ENCODE assay signal across 8 cellular contexts in the genomic region with DNA sequence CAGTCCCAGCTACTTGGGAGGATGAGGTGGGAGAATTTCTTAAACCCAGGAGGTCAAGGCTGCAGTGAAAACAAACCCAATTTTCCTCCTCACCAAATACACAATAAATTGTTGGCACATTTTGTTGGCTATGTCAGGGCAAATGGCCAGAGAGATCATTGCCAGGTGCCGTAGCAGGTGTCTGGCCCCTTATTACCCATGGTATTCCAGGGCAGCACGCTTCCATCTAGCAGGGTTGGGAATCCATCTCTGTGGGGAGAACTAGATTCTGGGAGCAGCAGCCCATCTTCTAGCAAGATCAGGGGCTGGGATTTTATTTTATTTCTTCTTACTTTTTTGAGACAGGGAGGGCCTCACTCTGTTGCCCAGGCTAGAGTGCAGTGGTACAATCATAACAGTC.
A peak's percentile ranks its signal among the peaks of the same experiment; 100 is the strongest.
DNase-seq lines count a peak whose midpoint lies in the region; TF ChIP-seq lines count a peak whose summit lies in the region.
"Not testable (repeated sequence)": the region's sequence is repeated elsewhere in the genome, so short reads cannot be mapped to it uniquely, and the experiment has no call there.

No MANE protein-coding gene starts in this region.

- not testable (repeated sequence) for H2BK5ac ChIP-seq in mesenchymal stem cell (ENCODE audit: low read depth, low read length, poor library complexity, severe bottlenecking)

- not testable (repeated sequence) for H3K27me3 Mint-ChIP-seq in osteocyte (ENCODE audit: unreplicated experiment)

- H3K27me3 ChIP-seq in HUES48 (ENCODE audit: control insufficient read depth, insufficient read depth, low read length); mesenchymal stem cell (ENCODE audit: control insufficient read depth in 1 of 2, insufficient read depth in 1 of 2, low read length in 2 of 2); skeletal muscle satellite cell (ENCODE audit: control insufficient read depth, insufficient read depth, low read length); transverse colon: not testable (repeated sequence)

- not testable (repeated sequence) for TF ChIP-seq POLR2A in transverse colon (IDR thresholded peaks at IDR 0.05)

- not testable (repeated sequence) for H3K4me3 Mint-ChIP-seq in osteocyte (ENCODE audit: unreplicated experiment)

- not testable (repeated sequence) for H2AK5ac ChIP-seq in mesenchymal stem cell (ENCODE audit: low read length, severe bottlenecking)

- peaks cover 54% of the 10 kb centered on the region for H3K4me1 Mint-ChIP-seq in osteocyte (ENCODE audit: unreplicated experiment)

- TF ChIP-seq CTCF in C4-2B (conservative IDR thresholded peaks at IDR 0.05); VCaP (conservative IDR thresholded peaks at IDR 0.05); osteocyte (IDR thresholded peaks at IDR 0.05); transverse colon (IDR thresholded peaks at IDR 0.05): not testable (repeated sequence)

- peaks cover 19% of the 10 kb centered on the region for H3K4me1 ChIP-seq in HUES48 (ENCODE audit: control insufficient read depth, insufficient read depth, low read length)
- not testable (repeated sequence) for H3K4me1 ChIP-seq in mesenchymal stem cell (ENCODE audit: control insufficient read depth, insufficient read depth, low read depth, low read length)
- peaks cover 74% of the 10 kb centered on the region for H3K4me1 ChIP-seq in skeletal muscle satellite cell (ENCODE audit: control insufficient read depth, insufficient read depth, low read length)
- H3K4me1 ChIP-seq in transverse colon, result peaks cover 4 to 27% (median 11%) of the 10 kb centered on the region in 4 donors

- H3K27ac Mint-ChIP-seq in osteocyte (ENCODE audit: unreplicated experiment), result peak overlapping the region; percentile 87

- not testable (repeated sequence) for H2BK15ac ChIP-seq in mesenchymal stem cell (ENCODE audit: low read depth, poor library complexity, severe bottlenecking)

- H3K23ac ChIP-seq in mesenchymal stem cell (ENCODE audit: low read length in 2 of 2), result not testable (repeated sequence)

- H2BK120ac ChIP-seq in mesenchymal stem cell (ENCODE audit: low read depth, low read length), result peak overlapping the region; percentile 36

- H4K91ac ChIP-seq in mesenchymal stem cell (ENCODE audit: low read length), result not testable (repeated sequence)

- not testable (repeated sequence) for H3K9ac ChIP-seq in HUES48 (ENCODE audit: low read depth, low read length); mesenchymal stem cell (ENCODE audit: low read length)
- H3K9ac ChIP-seq in skeletal muscle satellite cell (ENCODE audit: low read depth, low read length), result peak overlapping the region; percentile 34

- peak overlapping the region in 1 of 2 experiments; percentile 58 for H3K18ac ChIP-seq in mesenchymal stem cell (ENCODE audit: low read depth in 1 of 2, low read length in 2 of 2)

- not testable (repeated sequence) for H3K79me1 ChIP-seq in mesenchymal stem cell (replicated peaks; ENCODE audit: low read length, poor library complexity, severe bottlenecking)

- H3K36me3 ChIP-seq in HUES48 (ENCODE audit: control insufficient read depth, insufficient read depth, low read length); mesenchymal stem cell (ENCODE audit: control insufficient read depth in 1 of 2, insufficient read depth in 2 of 2, low read depth in 1 of 2, low read length in 2 of 2); skeletal muscle satellite cell (ENCODE audit: insufficient read depth, low read length); transverse colon: not testable (repeated sequence)

- in situ Hi-C loops in transverse colon (cut with MboI; ENCODE audit: low pct_ligation_motif_present in 1 of 4, low pct_unique_long_range_greater_than_20kb in 1 of 4, low sequenced_read_pairs in 3 of 4), result not testable (repeated sequence)

- DNase-seq in cerebellar cortex (ENCODE audit: low spot score), result peak; percentile 74
- DNase-seq in mesenchymal stem cell; osteocyte (ENCODE audit: extremely low spot score, unreplicated experiment); transverse colon: not testable (repeated sequence)

- H2BK12ac ChIP-seq in mesenchymal stem cell (ENCODE audit: low read length in 2 of 2), result peak overlapping the region; percentile 47 to 87

- H3K4me3 ChIP-seq in HUES48 (ENCODE audit: low read depth, low read length); mesenchymal stem cell (ENCODE audit: insufficient read depth in 1 of 2, low read depth in 1 of 2, low read length in 2 of 2); skeletal muscle satellite cell (ENCODE audit: low read length); transverse colon: not testable (repeated sequence)

- H4K8ac ChIP-seq in mesenchymal stem cell (ENCODE audit: low read length), result not testable (repeated sequence)

- intact Hi-C loops in transverse colon (cut with DNase I; ENCODE audit: low total_unique reads), result loop anchor here (10.0 kb wide), 1 partner anchor 131 kb away; no protein-coding TSS in a partner anchor

- H3K27ac ChIP-seq in C4-2B (peak overlapping the region; percentile 73; the same call in 1 of the 2 replicates), HUES48 (ENCODE audit: low read depth, low read length) (peak overlapping the region; percentile 9), VCaP (peak overlapping the region; percentile 90), transverse colon (peak overlapping the region; percentile 41 to 75 (median 68))
- H3K27ac ChIP-seq in mesenchymal stem cell (ENCODE audit: low read length, poor library complexity, severe bottlenecking), result not testable (repeated sequence)

- H2AFZ ChIP-seq in mesenchymal stem cell (ENCODE audit: low read depth, low read length), result not testable (repeated sequence)

- H3K14ac ChIP-seq in mesenchymal stem cell (ENCODE audit: low read length in 2 of 2), result not testable (repeated sequence)

- H3K9me3 ChIP-seq in HUES48 (ENCODE audit: control insufficient read depth, insufficient read depth, low read length); mesenchymal stem cell (ENCODE audit: control insufficient read depth, low read length); skeletal muscle satellite cell (replicated peaks; ENCODE audit: low read length); transverse colon: not testable (repeated sequence)

- H3K4me2 ChIP-seq in mesenchymal stem cell (ENCODE audit: low read length, poor library complexity, severe bottlenecking); skeletal muscle satellite cell (ENCODE audit: low read length): not testable (repeated sequence)

- not testable (repeated sequence) for H3K36me3 Mint-ChIP-seq in osteocyte (ENCODE audit: unreplicated experiment)

- not testable (repeated sequence) for H3K9me3 Mint-ChIP-seq in osteocyte (ENCODE audit: unreplicated experiment)

- TF ChIP-seq EP300 in transverse colon (IDR thresholded peaks at IDR 0.05; ENCODE audit: low read depth), result not testable (repeated sequence)

- H3K4ac ChIP-seq in mesenchymal stem cell (ENCODE audit: low read depth in 1 of 2, low read length in 2 of 2), result not testable (repeated sequence)

- WGBS in mesenchymal stem cell, result 100% methylated on average over 2 of the region's 2 CpGs
- 80% methylated on average over 2 of the region's 2 CpGs; no CpG with 5 or more reads in 1 of the 2 donors for WGBS in transverse colon (ENCODE audit: low coverage in 1 of 2), 2 donors
